Comparison of ENCODE assay signal across 10 cellular contexts in genomic region chr17:36935681-36936454, GRCh38. TPM values are rescaled to one million over a fixed set of nuclear protein-coding genes. Genes with fewer than 3 reads are reported as not detected.
DNase-seq lines count a peak whose midpoint lies in the region; ATAC-seq and TF ChIP-seq lines count a peak whose summit lies in the region.
"Had no signal": no experiment of that assay in that cellular context is flagged by ENCODE, and none has a peak within 500 bp of the region (broad histone marks: within the 10 kb centered on the region; RNA-seq: fewer than 3 reads in every experiment).

No MANE protein-coding gene starts in this region.

- H3K27ac ChIP-seq in SJSA1: no peak overlapping the region
- H3K27ac ChIP-seq in spleen: no peak overlapping the region
- H3K27ac ChIP-seq in tibial artery: no peak overlapping the region
- H3K27ac ChIP-seq: HL-60 had no signal

- no peak for ATAC-seq in GM18907 (IDR thresholded peaks at IDR 0.05; ENCODE audit: unreplicated experiment)

- no peaks in the 10 kb centered on the region for H3K36me3 ChIP-seq in SJSA1
- no peaks in the 10 kb centered on the region for H3K36me3 ChIP-seq in spleen
- H3K36me3 ChIP-seq in tibial artery: no peaks in the 10 kb centered on the region

- peak overlapping the region; percentile 84 for H3K4me3 Mint-ChIP-seq in glutamatergic neuron (ENCODE audit: unreplicated experiment)

- TF ChIP-seq POLR2A in spleen (IDR thresholded peaks at IDR 0.05): no peak

- 4 to 6% (median 4%) methylated on average over 42 to 48 of the region's 48 CpGs for WGBS in spleen, 5 donors

- TF ChIP-seq CTCF in glutamatergic neuron (IDR thresholded peaks at IDR 0.05; ENCODE audit: partially characterized antibody, unreplicated experiment) (no peak), spleen (IDR thresholded peaks at IDR 0.05 in 8 of 11, conservative IDR thresholded peaks at IDR 0.05 in 3 of 11) (no peak), tibial artery (IDR thresholded peaks at IDR 0.05) (no peak)

- no peaks in the 10 kb centered on the region for H3K36me3 Mint-ChIP-seq in glutamatergic neuron (ENCODE audit: unreplicated experiment)

- H3K27me3 ChIP-seq in SJSA1 (replicated peaks) (peaks cover 95% of the 10 kb centered on the region), spleen (replicated peaks in 1 of 7) (peaks cover 51 to 100% (median 100%) of the 10 kb centered on the region in 7 donors), tibial artery (peaks cover 40 to 100% of the 10 kb centered on the region in 2 donors)

- H3K27me3 Mint-ChIP-seq in glutamatergic neuron (ENCODE audit: unreplicated experiment): peaks cover 52% of the 10 kb centered on the region

- intact Hi-C loops in spleen (cut with DNase I; ENCODE audit: low total_unique reads) (no loop called here), tibial artery (cut with DNase I; ENCODE audit: low total_unique reads) (no loop called here)

- H3K4me1 ChIP-seq in SJSA1 (replicated peaks) (peaks cover 40% of the 10 kb centered on the region), spleen (peaks cover 58 to 100% (median 82%) of the 10 kb centered on the region in 6 donors), tibial artery (peaks cover 4 to 89% (median 73%) of the 10 kb centered on the region in 4 donors)

- H3K9me3 ChIP-seq in SJSA1 (replicated peaks) (peaks cover 4% of the 10 kb centered on the region; the same call in 1 of the 2 replicates), spleen (peaks cover 0 to 4% (median 0%) of the 10 kb centered on the region in 8 donors), tibial artery (no peaks in the 10 kb centered on the region)

- peak; percentile 62 for DNase-seq in activated CD8-positive, alpha-beta memory T cell treated with anti-CD3 and anti-CD28 coated beads for 24 hours
- DNase-seq in activated CD8-positive, alpha-beta memory T cell treated with anti-CD3 and anti-CD28 coated beads, Interleukin-2, amount 50 U/mL, for 4 hours: no peak
- DNase-seq in SJSA1 (ENCODE audit: low read depth in 1 of 2, low spot score in 2 of 2) (no peak), glutamatergic neuron (peak; percentile 29), spleen (no peak), tibial artery (no peak), RPMI8226 (no peak)

- H3K4me1 Mint-ChIP-seq in glutamatergic neuron (ENCODE audit: low read depth, unreplicated experiment): peaks cover 32% of the 10 kb centered on the region

- no peak overlapping the region for H3K27ac Mint-ChIP-seq in glutamatergic neuron (ENCODE audit: unreplicated experiment)

- H3K9me3 Mint-ChIP-seq in glutamatergic neuron (ENCODE audit: unreplicated experiment): peaks cover 26% of the 10 kb centered on the region

- peak overlapping the region; percentile 27 for H3K4me3 ChIP-seq in SJSA1
- peak overlapping the region in 6 of 8 donors; percentile 4 to 57 (median 24) for H3K4me3 ChIP-seq in spleen
- peak overlapping the region in 1 of 2 donors; percentile 23 for H3K4me3 ChIP-seq in tibial artery
- H3K4me3 ChIP-seq: lung had no signal

RNA-seq across cellular contexts. Expression of gene LHX1, which starts 1.4 kb away (rescaled TPM):
- total RNA-seq in SJSA1 (2014; rRNA removed; shearing (Covaris generic)): not detected in 2 replicates
- total RNA-seq in glutamatergic neuron (ENCODE audit: unreplicated experiment): 2.6 TPM
- total RNA-seq in spleen: not detected
- not detected for polyA plus RNA-seq in spleen
- total RNA-seq: lung had no signal
- polyA plus RNA-seq: lung had no signal

RNA-seq across cellular contexts. Expression of gene AATF, which starts 12.9 kb away (rescaled TPM):
- total RNA-seq in SJSA1 (2014; rRNA removed; shearing (Covaris generic)): 52.2 and 55.7 TPM in 2 replicates
- total RNA-seq in glutamatergic neuron (ENCODE audit: unreplicated experiment) (22.5 TPM), spleen (10 to 100 TPM; 30.4 to 59.0 (median 41.7) TPM)
- 10 to 100 TPM; 28.7 to 32.8 (median 32.0) TPM for polyA plus RNA-seq in spleen

Comparison
In these comparisons a context has a peak if more than half of its experiments do, and no peak if none do; other contexts are left out.
1. DNase-seq: peak in activated CD8-positive, alpha-beta memory T cell treated with anti-CD3 and anti-CD28 coated beads for 24 hours (single experiment) and glutamatergic neuron (single experiment); none in activated CD8-positive, alpha-beta memory T cell treated with anti-CD3 and anti-CD28 coated beads, Interleukin-2, amount 50 U/mL, for 4 hours (single experiment), SJSA1 (0 of 2), spleen (single experiment), tibial artery (0 of 2) and RPMI8226 (single experiment).